8 cellular contexts compared by ENCODE assay signal in the genomic region with DNA sequence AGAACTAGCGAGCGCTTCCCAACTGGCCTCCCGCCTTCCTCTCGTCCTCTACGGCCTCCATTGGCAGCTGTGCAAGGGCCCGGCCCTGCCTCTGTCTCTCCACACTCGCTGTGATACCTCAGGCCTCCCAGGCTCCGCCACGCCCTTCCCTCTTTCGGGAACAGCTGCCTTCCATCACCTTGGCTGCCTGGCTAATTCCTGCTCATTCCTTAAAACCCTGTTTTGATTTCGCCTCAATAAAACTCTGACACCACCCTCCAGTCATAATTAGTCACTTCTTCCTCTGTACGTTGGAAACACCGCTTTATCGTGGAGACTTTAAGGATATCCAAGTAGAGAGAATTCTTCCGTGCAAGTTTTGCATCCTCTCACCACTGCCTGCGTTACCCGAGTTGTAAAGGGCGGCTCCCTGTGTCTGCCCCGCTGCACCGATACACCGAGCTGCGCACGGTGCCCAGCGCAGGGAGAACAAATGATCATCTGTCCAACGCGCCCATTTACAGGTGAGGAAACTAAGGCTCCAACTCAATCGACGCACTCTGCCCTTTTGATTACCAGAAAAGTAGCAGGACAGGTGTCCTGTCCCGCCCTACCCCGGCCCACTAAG.
DNase-seq lines count a peak whose midpoint lies in the region; ATAC-seq and TF ChIP-seq lines count a peak whose summit lies in the region.

No MANE protein-coding gene starts in this region.

- 38% methylated on average over 30 of the region's 30 CpGs for WGBS in thymus

- H3K4me3 ChIP-seq in DND-41 (ENCODE audit: low read depth in 1 of 2, low read length in 2 of 2) (peak overlapping the region in 1 of 2 experiments; percentile 49; a peak in 1 of 4 replicates), iPS-20b (ENCODE audit: low read length) (peak overlapping the region; percentile 70), thymus (ENCODE audit: low read length) (peak overlapping the region; percentile 53)

- no peaks in the 10 kb centered on the region for H3K36me3 Mint-ChIP-seq in activated CD4-positive, alpha-beta memory T cell treated with anti-CD3 and anti-CD28 coated beads for 36 hours

- H3K4me1 Mint-ChIP-seq in activated CD4-positive, alpha-beta memory T cell treated with anti-CD3 and anti-CD28 coated beads for 36 hours (ENCODE audit: low read depth): peaks cover 16% of the 10 kb centered on the region

- no peaks in the 10 kb centered on the region for H3K79me2 ChIP-seq in DND-41 (ENCODE audit: insufficient read depth, low read length)

- H4K20me1 ChIP-seq in DND-41 (ENCODE audit: insufficient read depth, low read length): peaks cover 3% of the 10 kb centered on the region; the same call in 1 of the 2 replicates

- no peak overlapping the region for H2AFZ ChIP-seq in DND-41 (ENCODE audit: low read depth, low read length)

- intact Hi-C loops in activated CD4-positive, alpha-beta memory T cell treated with anti-CD3 and anti-CD28 coated beads for 36 hours (cut with micrococcal nuclease): loop anchor here (5.0 kb wide), 2 partner anchors 47 to 92 kb away; no protein-coding TSS in a partner anchor

- H3K27me3 Mint-ChIP-seq in activated CD4-positive, alpha-beta memory T cell treated with anti-CD3 and anti-CD28 coated beads for 36 hours: peaks cover 26% of the 10 kb centered on the region

- H3K4me2 ChIP-seq in DND-41 (ENCODE audit: insufficient read depth, low read length): peak overlapping the region; percentile 92; the same call in 1 of the 2 replicates

- POLR2A ChIA-PET in activated CD4-positive, alpha-beta memory T cell treated with anti-CD3 and anti-CD28 coated beads for 36 hours (lab: Charles Lee): no interaction called here

- H3K4me1 ChIP-seq in DND-41 (ENCODE audit: insufficient read depth, low read length) (peaks cover 15% of the 10 kb centered on the region), iPS-20b (ENCODE audit: insufficient read depth, low read length) (peaks cover 15% of the 10 kb centered on the region; the same call in 1 of the 2 replicates), thymus (ENCODE audit: control insufficient read depth, insufficient read depth, low read length) (peaks cover 12% of the 10 kb centered on the region)

- H3K27ac ChIP-seq in DND-41 (ENCODE audit: low read length) (no peak overlapping the region), iPS-20b (ENCODE audit: low read length) (no peak overlapping the region), thymus (ENCODE audit: low read depth) (no peak overlapping the region)

- CTCF ChIA-PET in activated CD4-positive, alpha-beta memory T cell treated with anti-CD3 and anti-CD28 coated beads for 36 hours (lab: Charles Lee): no interaction called here

- H3K27ac Mint-ChIP-seq in activated CD4-positive, alpha-beta memory T cell treated with anti-CD3 and anti-CD28 coated beads for 36 hours: peak overlapping the region; percentile 52

- peaks cover 6% of the 10 kb centered on the region for H3K27me3 ChIP-seq in DND-41 (ENCODE audit: insufficient read depth, low read length, poor library complexity)
- peaks cover 31% of the 10 kb centered on the region for H3K27me3 ChIP-seq in iPS-20b (ENCODE audit: insufficient read depth, low read length)
- peaks cover 3% of the 10 kb centered on the region for H3K27me3 ChIP-seq in thymus (ENCODE audit: control insufficient read depth, insufficient read depth)

- no peaks in the 10 kb centered on the region for H3K9me3 Mint-ChIP-seq in activated CD4-positive, alpha-beta memory T cell treated with anti-CD3 and anti-CD28 coated beads for 36 hours

- peak overlapping the region; percentile 68 for H3K4me3 Mint-ChIP-seq in activated CD4-positive, alpha-beta memory T cell treated with anti-CD3 and anti-CD28 coated beads for 36 hours

- H3K36me3 ChIP-seq in DND-41 (ENCODE audit: insufficient read depth, low read length): no peaks in the 10 kb centered on the region
- no peaks in the 10 kb centered on the region for H3K36me3 ChIP-seq in iPS-20b (ENCODE audit: insufficient read depth, low read depth, low read length)
- no peaks in the 10 kb centered on the region for H3K36me3 ChIP-seq in thymus (ENCODE audit: control insufficient read depth, insufficient read depth)

- no peak for TF ChIP-seq CTCF in DND-41 (IDR thresholded peaks at IDR 0.05; ENCODE audit: borderline replicate concordance, extremely low read depth, low read length, poor library complexity, severe bottlenecking)

- H3K9me3 ChIP-seq in DND-41 (ENCODE audit: insufficient read depth, low read length, severe bottlenecking) (no peaks in the 10 kb centered on the region), iPS-20b (ENCODE audit: insufficient read depth, low read depth, low read length) (no peaks in the 10 kb centered on the region), thymus (ENCODE audit: control insufficient read depth) (no peaks in the 10 kb centered on the region)

- H3K9ac ChIP-seq in DND-41 (ENCODE audit: low read depth, low read length) (no peak overlapping the region), iPS-20b (ENCODE audit: low read depth, low read length) (0 out of 2 replicates have a peak overlapping the region, but pooled peaks have one; percentile 45)

- ATAC-seq in DND-41 (ENCODE audit: insufficient read depth, low read depth): no peak
- peak; percentile 16 for ATAC-seq in HG02763 (IDR thresholded peaks at IDR 0.05; ENCODE audit: unreplicated experiment)
- ATAC-seq in HG02610 (IDR thresholded peaks at IDR 0.05; ENCODE audit: unreplicated experiment): no peak

- DNase-seq in DND-41 (no peak), hypothalamus (lab: John Stamatoyannopoulos, UW) (no peak), NCI-H1436 (lab: John Stamatoyannopoulos, UW) (no peak)
- DNase-seq in activated CD4-positive, alpha-beta memory T cell treated with anti-CD3 and anti-CD28 coated beads for 36 hours: peak; percentile 21
